ENCODE assay signal across 17 cellular contexts in the genomic region with DNA sequence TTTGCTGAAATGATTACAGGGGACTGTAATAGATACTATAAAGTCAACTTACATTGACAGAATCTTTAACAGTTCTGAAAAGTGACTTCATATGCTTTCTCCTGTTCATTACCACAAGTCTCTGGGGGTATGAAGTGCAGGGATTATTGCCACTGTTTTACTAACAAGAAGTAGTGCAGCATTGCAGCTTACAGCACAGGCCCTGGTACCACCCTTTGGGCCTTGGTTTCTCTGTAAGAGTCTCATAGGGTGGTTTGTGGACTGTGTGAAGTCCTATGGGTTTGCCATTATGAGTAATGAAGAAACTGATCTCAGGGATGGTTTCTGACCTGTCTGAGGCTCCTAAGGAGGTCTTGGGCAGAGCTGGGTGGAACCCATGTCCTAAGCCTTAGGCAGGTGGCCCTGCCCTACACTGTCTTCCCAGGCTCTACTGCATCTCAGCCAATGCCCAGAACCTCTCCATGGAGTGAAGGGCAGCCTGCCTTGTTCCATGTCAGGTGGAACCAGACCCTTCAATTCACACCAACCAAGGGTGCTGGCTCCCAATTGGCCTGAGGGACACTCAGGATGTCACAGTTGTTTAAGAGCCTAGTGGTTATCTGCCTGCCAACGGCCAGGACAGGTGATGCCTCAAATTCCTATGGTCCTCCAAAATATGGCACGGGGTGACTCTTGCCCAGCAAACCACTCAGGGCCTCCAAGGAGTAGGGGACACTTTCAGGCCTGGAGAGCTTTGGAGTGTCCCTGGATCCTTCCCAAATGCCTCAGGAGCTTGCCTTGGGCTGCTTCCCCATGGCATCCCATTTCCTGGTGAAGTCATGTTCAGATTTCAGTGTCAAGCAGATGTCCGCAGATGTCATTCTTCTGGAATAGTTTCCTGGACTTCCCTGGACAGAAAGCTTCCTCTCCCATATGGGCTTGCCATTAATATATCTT.
"Had no signal": no experiment of that assay in that cellular context is flagged by ENCODE, and none has a peak within 500 bp of the region (broad histone marks: within the 10 kb centered on the region; RNA-seq: fewer than 3 reads in every experiment).

No MANE protein-coding gene starts in this region.

- H3K27me3 ChIP-seq: dorsolateral prefrontal cortex, heart left ventricle, neutrophil, testis, tibial nerve had no signal

- H3K36me3 ChIP-seq: heart left ventricle, neutrophil, tibial nerve had no signal

- H3K4me2 ChIP-seq: smooth muscle cell had no signal

- DNase-seq: cortex of kidney; dorsolateral prefrontal cortex; effector CD8-positive, alpha-beta T cell; foreskin melanocyte; heart left ventricle; hippocampal formation; left colon; left ventricle myocardium superior; naive thymus-derived CD8-positive, alpha-beta T cell; right cardiac atrium; stimulated activated CD4-positive, alpha-beta T cell treated with anti-CD3 and anti-CD28 coated beads, Interleukin-2, amount 100 ng/mL, for 48 hours; stimulated activated naive CD8-positive, alpha-beta T cell treated with anti-CD3 and anti-CD28 coated beads, Interleukin-15, amount 100 ng/mL, for 72 hours; testis had no signal

- ATAC-seq: left colon; left ventricle myocardium superior; naive thymus-derived CD8-positive, alpha-beta T cell; right cardiac atrium; stimulated activated naive CD8-positive, alpha-beta T cell treated with anti-CD3 and anti-CD28 coated beads, Interleukin-15, amount 100 ng/mL, for 72 hours had no signal

- H3K27ac ChIP-seq: heart left ventricle, neutrophil, testis, tibial nerve had no signal

- H3K9me3 ChIP-seq: neutrophil, testis had no signal

- FAIRE-seq: urothelium cell line had no signal

- H3K4me1 ChIP-seq: heart left ventricle, testis, tibial nerve had no signal

- H3K4me3 ChIP-seq: dorsolateral prefrontal cortex, heart left ventricle, smooth muscle cell, testis, tibial nerve had no signal
